In genomic region chr12:106149096-106149784, GRCh38 we compare ENCODE assay signal across 9 cellular contexts. TPM values are rescaled to one million over a fixed set of nuclear protein-coding genes. Genes with fewer than 3 reads are reported as not detected.
A peak's percentile ranks its signal among the peaks of the same experiment; 100 is the strongest.
DNase-seq lines count a peak whose midpoint lies in the region; TF ChIP-seq lines count a peak whose summit lies in the region.
"Had no signal": no experiment of that assay in that cellular context is flagged by ENCODE, and none has a peak within 500 bp of the region (broad histone marks: within the 10 kb centered on the region; RNA-seq: fewer than 3 reads in every experiment).

No MANE protein-coding gene starts in this region.

- peak; percentile 66 for TF ChIP-seq CTCF in RWPE1 (conservative IDR thresholded peaks at IDR 0.05; ENCODE audit: low read depth)

- DNase-seq in NCI-H146 (lab: John Stamatoyannopoulos, UW) (peak; percentile 4), NCI-H146 treated with DMSO at 0.1 percent for 48 hours (lab: John Stamatoyannopoulos, UW; ENCODE audit: unreplicated experiment) (no peak), RWPE1 (ENCODE audit: low spot score) (peak; percentile 42), glomerular visceral epithelial cell (ENCODE audit: extremely low spot score) (peak; percentile 44), superior temporal gyrus (ENCODE audit: extremely low spot score) (peak; percentile 35), foreskin melanocyte (no peak), activated T-cell treated with anti-CD3 and anti-CD28 coated beads for 4 hours (no peak), mucosa of gallbladder (ENCODE audit: low spot score) (no peak)

- CTCF ChIA-PET in RWPE1 (lab: Yijun Ruan, JAX): interaction anchor here (0.6 to 2.1 kb wide), 12 partner anchors 8 to 749 kb away, joined by 3 to 15 read pairs (median 4); no protein-coding TSS in a partner anchor

- no peak overlapping the region for H3K27ac ChIP-seq in RWPE1
- H3K27ac ChIP-seq: BLaER1 had no signal

- POLR2A ChIA-PET in RWPE1 (lab: Yijun Ruan, JAX; ENCODE audit: low non-redundant PET): interaction anchor here (0.6 kb wide), 1 partner anchor 102 kb away, joined by 3 read pairs; no protein-coding TSS in a partner anchor

RNA-seq across cellular contexts. Expression of gene NUAK1, which starts 10.5 kb away (rescaled TPM):
- total RNA-seq in mucosa of gallbladder: 11.4 TPM

Comparison
In these comparisons a context has a peak if more than half of its experiments do, and no peak if none do; other contexts are left out.
1. DNase-seq: peak in NCI-H146 (single experiment), RWPE1 (single experiment), glomerular visceral epithelial cell (single experiment) and superior temporal gyrus (single experiment); none in NCI-H146 treated with DMSO at 0.1 percent for 48 hours (single experiment), foreskin melanocyte (single experiment), activated T-cell treated with anti-CD3 and anti-CD28 coated beads for 4 hours (single experiment) and mucosa of gallbladder (single experiment).